8 cellular contexts compared by ENCODE assay signal in genomic region chr3:11820540-11821041, GRCh38. TPM values are rescaled to one million over a fixed set of nuclear protein-coding genes. Genes with fewer than 3 reads are reported as not detected.
DNase-seq lines count a peak whose midpoint lies in the region; ATAC-seq lines count a peak whose summit lies in the region.

No MANE protein-coding gene starts in this region.

- peaks cover 20% of the 10 kb centered on the region for H3K36me3 Mint-ChIP-seq in activated CD4-positive, alpha-beta memory T cell treated with anti-CD3 and anti-CD28 coated beads for 36 hours

- peaks cover 19% of the 10 kb centered on the region for H3K4me1 Mint-ChIP-seq in activated CD4-positive, alpha-beta memory T cell treated with anti-CD3 and anti-CD28 coated beads for 36 hours (ENCODE audit: low read depth)

- H3K9me3 Mint-ChIP-seq in activated CD4-positive, alpha-beta memory T cell treated with anti-CD3 and anti-CD28 coated beads for 36 hours, result no peaks in the 10 kb centered on the region

- DNase-seq in activated CD4-positive, CD25-positive, alpha-beta regulatory T cell (lab: John Stamatoyannopoulos, UW), result no peak
- DNase-seq in activated CD4-positive, alpha-beta memory T cell treated with anti-CD3 and anti-CD28 coated beads for 36 hours, result peak; percentile 59
- peak; percentile 7 to 13 for DNase-seq in stimulated activated CD4-positive, alpha-beta T cell treated with anti-CD3 and anti-CD28 coated beads, Interleukin-2, amount 100 ng/mL, for 48 hours
- no peak for DNase-seq in activated effector memory CD4-positive, alpha-beta T cell treated with anti-CD3 and anti-CD28 coated beads, Interleukin-2, amount 50 U/mL, for 16 hours
- DNase-seq in DMS153 treated with DMSO at 0.1 percent for 48 hours (lab: John Stamatoyannopoulos, UW; ENCODE audit: unreplicated experiment) (no peak), NCI-H2029 (lab: John Stamatoyannopoulos, UW) (no peak)

- POLR2A ChIA-PET in activated CD4-positive, alpha-beta memory T cell treated with anti-CD3 and anti-CD28 coated beads for 36 hours (lab: Charles Lee), result no interaction called here

- H3K4me3 Mint-ChIP-seq in activated CD4-positive, alpha-beta memory T cell treated with anti-CD3 and anti-CD28 coated beads for 36 hours, result no peak overlapping the region

- CTCF ChIA-PET in activated CD4-positive, alpha-beta memory T cell treated with anti-CD3 and anti-CD28 coated beads for 36 hours (lab: Charles Lee), result interaction anchor here (0.9 to 1.1 kb wide), 3 partner anchors 12 to 24 kb away, joined by 3 to 4 read pairs (median 4); no protein-coding TSS in a partner anchor

- no peaks in the 10 kb centered on the region for H3K27me3 Mint-ChIP-seq in activated CD4-positive, alpha-beta memory T cell treated with anti-CD3 and anti-CD28 coated beads for 36 hours

- peak; percentile 84 to 87 for ATAC-seq in activated CD4-positive, CD25-positive, alpha-beta regulatory T cell treated with anti-CD3 and anti-CD28 coated beads, Interleukin-2, amount 50 U/mL, for 24 hours
- ATAC-seq in HG02571 (IDR thresholded peaks at IDR 0.05; ENCODE audit: unreplicated experiment), result peak; percentile 67

- intact Hi-C loops in activated CD4-positive, alpha-beta memory T cell treated with anti-CD3 and anti-CD28 coated beads for 36 hours (cut with micrococcal nuclease), result loop anchor here (1.0 to 2.0 kb wide), 3 partner anchors 26 to 196 kb away; partner anchors contain the start of gene TAMM41

- H3K27ac Mint-ChIP-seq in activated CD4-positive, alpha-beta memory T cell treated with anti-CD3 and anti-CD28 coated beads for 36 hours, result peak overlapping the region; percentile 70

RNA-seq across cellular contexts. Expression of gene TAMM41, which starts 26.1 kb away (rescaled TPM):
- total RNA-seq in activated CD4-positive, alpha-beta memory T cell treated with anti-CD3 and anti-CD28 coated beads for 36 hours, result 10 to 100 TPM; 25.5 to 25.6 TPM

Comparison
In these comparisons a context has a peak if more than half of its experiments do, and no peak if none do; other contexts are left out.
1. DNase-seq: peak in activated CD4-positive, alpha-beta memory T cell treated with anti-CD3 and anti-CD28 coated beads for 36 hours (single experiment) and stimulated activated CD4-positive, alpha-beta T cell treated with anti-CD3 and anti-CD28 coated beads, Interleukin-2, amount 100 ng/mL, for 48 hours (2 of 2); none in activated CD4-positive, CD25-positive, alpha-beta regulatory T cell (0 of 4), activated effector memory CD4-positive, alpha-beta T cell treated with anti-CD3 and anti-CD28 coated beads, Interleukin-2, amount 50 U/mL, for 16 hours (single experiment), DMS153 treated with DMSO at 0.1 percent for 48 hours (single experiment) and NCI-H2029 (single experiment).